Comparison of ENCODE assay signal across 13 cellular contexts in the genomic region with DNA sequence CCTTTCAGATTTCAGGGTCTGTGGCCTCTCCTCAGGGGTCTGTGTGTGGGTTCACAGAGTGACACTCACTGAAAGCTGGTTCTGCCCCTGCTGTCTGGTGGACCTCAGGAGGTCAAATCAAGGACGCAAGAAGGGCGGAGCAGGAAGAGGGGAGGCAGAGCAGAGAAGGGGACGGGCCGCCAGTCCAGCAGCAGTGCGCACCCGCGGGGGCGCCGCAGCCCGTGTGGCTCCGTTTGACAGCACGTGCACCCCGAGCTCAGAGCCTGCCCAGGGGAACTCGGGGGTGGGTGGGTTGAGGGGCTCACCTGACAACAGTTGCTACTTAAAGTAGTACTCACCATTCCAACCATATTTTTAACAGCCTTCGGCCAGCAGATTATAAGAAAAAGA.
A peak's percentile ranks its signal among the peaks of the same experiment; 100 is the strongest.
DNase-seq lines count a peak whose midpoint lies in the region; ATAC-seq and TF ChIP-seq lines count a peak whose summit lies in the region.
"Had no signal": no experiment of that assay in that cellular context is flagged by ENCODE, and none has a peak within 500 bp of the region (broad histone marks: within the 10 kb centered on the region; RNA-seq: fewer than 3 reads in every experiment).

No MANE protein-coding gene starts in this region.

- intact Hi-C loops in posterior vena cava (cut with DNase I), result loop anchor here (5.0 kb wide), 2 partner anchors 103 to 598 kb away; no protein-coding TSS in a partner anchor
- intact Hi-C loops in vagina (cut with DNase I), result no loop called here

- H3K9me3 Mint-ChIP-seq in activated naive CD8-positive, alpha-beta T cell treated with anti-CD3 and anti-CD28 coated beads for 36 hours, result no peaks in the 10 kb centered on the region
- no peaks in the 10 kb centered on the region for H3K9me3 Mint-ChIP-seq in activated naive CD8-positive, alpha-beta T cell treated with anti-CD3 and anti-CD28 coated beads, Interleukin-2, amount 50 U/mL, for 24 hours
- peaks cover 4% of the 10 kb centered on the region for H3K9me3 Mint-ChIP-seq in glutamatergic neuron (ENCODE audit: unreplicated experiment)

- DNase-seq in activated naive CD8-positive, alpha-beta T cell treated with anti-CD3 and anti-CD28 coated beads for 36 hours, result no peak
- DNase-seq in activated naive CD8-positive, alpha-beta T cell treated with anti-CD3 and anti-CD28 coated beads, Interleukin-2, amount 50 U/mL, for 24 hours, result no peak
- peak; percentile 3 for DNase-seq in glutamatergic neuron
- DNase-seq in posterior vena cava (ENCODE audit: low spot score), result peak; percentile 64
- no peak for DNase-seq in vagina (ENCODE audit: extremely low spot score in 2 of 2)
- DNase-seq in OCI-M1 (lab: John Stamatoyannopoulos, UW), result no peak
- DNase-seq: activated gamma-delta T cell treated with Interleukin-2 at 50 U/mL for 16 hours, NCI-H1694, NCI-H510A treated with DMSO at 0.1 percent for 48 hours had no signal

- peaks cover 0 to 14% of the 10 kb centered on the region in 2 donors for H3K36me3 ChIP-seq in vagina
- H3K36me3 ChIP-seq: prostate gland had no signal

- TF ChIP-seq CTCF in glutamatergic neuron (IDR thresholded peaks at IDR 0.05; ENCODE audit: partially characterized antibody, unreplicated experiment) (no peak), vagina (IDR thresholded peaks at IDR 0.05) (no peak)

- no peaks in the 10 kb centered on the region for H3K36me3 Mint-ChIP-seq in activated naive CD8-positive, alpha-beta T cell treated with anti-CD3 and anti-CD28 coated beads for 36 hours
- no peaks in the 10 kb centered on the region for H3K36me3 Mint-ChIP-seq in activated naive CD8-positive, alpha-beta T cell treated with anti-CD3 and anti-CD28 coated beads, Interleukin-2, amount 50 U/mL, for 24 hours (ENCODE audit: low read depth)
- H3K36me3 Mint-ChIP-seq in glutamatergic neuron (ENCODE audit: unreplicated experiment), result peaks cover 4% of the 10 kb centered on the region

- ATAC-seq in activated naive CD8-positive, alpha-beta T cell treated with anti-CD3 and anti-CD28 coated beads, Interleukin-2, amount 50 U/mL, for 24 hours, result no peak
- ATAC-seq in HG03460 (IDR thresholded peaks at IDR 0.05; ENCODE audit: unreplicated experiment) (no peak), GM18519 (IDR thresholded peaks at IDR 0.05; ENCODE audit: low FRiP score, unreplicated experiment) (no peak)

- no peaks in the 10 kb centered on the region for H3K9me3 ChIP-seq in vagina
- H3K9me3 ChIP-seq: body of pancreas, prostate gland had no signal

- H3K27ac ChIP-seq in vagina, result peak overlapping the region; percentile 26

- peak overlapping the region; percentile 35 for H3K4me3 Mint-ChIP-seq in activated naive CD8-positive, alpha-beta T cell treated with anti-CD3 and anti-CD28 coated beads for 36 hours
- H3K4me3 Mint-ChIP-seq in activated naive CD8-positive, alpha-beta T cell treated with anti-CD3 and anti-CD28 coated beads, Interleukin-2, amount 50 U/mL, for 24 hours, result no peak overlapping the region
- no peak overlapping the region for H3K4me3 Mint-ChIP-seq in glutamatergic neuron (ENCODE audit: unreplicated experiment)

- no peaks in the 10 kb centered on the region for H3K4me1 ChIP-seq in vagina
- H3K4me1 ChIP-seq: body of pancreas, prostate gland had no signal

- no peaks in the 10 kb centered on the region for H3K27me3 ChIP-seq in vagina
- H3K27me3 ChIP-seq: body of pancreas had no signal

- no peak overlapping the region for H3K4me3 ChIP-seq in vagina
- H3K4me3 ChIP-seq: body of pancreas, prostate gland had no signal

- H3K4me1 Mint-ChIP-seq in activated naive CD8-positive, alpha-beta T cell treated with anti-CD3 and anti-CD28 coated beads for 36 hours, result peaks cover 9% of the 10 kb centered on the region
- peaks cover 5% of the 10 kb centered on the region for H3K4me1 Mint-ChIP-seq in activated naive CD8-positive, alpha-beta T cell treated with anti-CD3 and anti-CD28 coated beads, Interleukin-2, amount 50 U/mL, for 24 hours
- peaks cover 2% of the 10 kb centered on the region for H3K4me1 Mint-ChIP-seq in glutamatergic neuron (ENCODE audit: low read depth, unreplicated experiment)

- TF ChIP-seq POLR2A in vagina (IDR thresholded peaks at IDR 0.05), result no peak

- no peak overlapping the region for H3K27ac Mint-ChIP-seq in activated naive CD8-positive, alpha-beta T cell treated with anti-CD3 and anti-CD28 coated beads for 36 hours
- no peak overlapping the region for H3K27ac Mint-ChIP-seq in activated naive CD8-positive, alpha-beta T cell treated with anti-CD3 and anti-CD28 coated beads, Interleukin-2, amount 50 U/mL, for 24 hours
- H3K27ac Mint-ChIP-seq in glutamatergic neuron (ENCODE audit: unreplicated experiment), result no peak overlapping the region

- no peaks in the 10 kb centered on the region for H3K27me3 Mint-ChIP-seq in activated naive CD8-positive, alpha-beta T cell treated with anti-CD3 and anti-CD28 coated beads for 36 hours
- H3K27me3 Mint-ChIP-seq in activated naive CD8-positive, alpha-beta T cell treated with anti-CD3 and anti-CD28 coated beads, Interleukin-2, amount 50 U/mL, for 24 hours, result no peaks in the 10 kb centered on the region
- H3K27me3 Mint-ChIP-seq in glutamatergic neuron (ENCODE audit: unreplicated experiment), result peaks cover 6% of the 10 kb centered on the region

Comparison
In these comparisons a context has a peak if more than half of its experiments do, and no peak if none do; other contexts are left out.
1. DNase-seq: peak in glutamatergic neuron (single experiment) and posterior vena cava (single experiment); none in activated naive CD8-positive, alpha-beta T cell treated with anti-CD3 and anti-CD28 coated beads for 36 hours (single experiment), activated naive CD8-positive, alpha-beta T cell treated with anti-CD3 and anti-CD28 coated beads, Interleukin-2, amount 50 U/mL, for 24 hours (single experiment), vagina (0 of 2) and OCI-M1 (single experiment).